1 cellular context compared by ENCODE assay signal in genomic region chr19:3792114-3792513, GRCh38.
A peak's percentile ranks its signal among the peaks of the same experiment; 100 is the strongest.
TF ChIP-seq lines count a peak whose summit lies in the region.

No MANE protein-coding gene starts in this region.

TF ChIP-seq in K562, 482 proteins besides CTCF, POLR2A, EP300 and RAD21:
- TF ChIP-seq TCF7 (IDR thresholded peaks at IDR 0.05; ENCODE audit: borderline replicate concordance) (no peak), ZKSCAN1 (IDR thresholded peaks at IDR 0.05; ENCODE audit: low read depth, low read length) (peak; percentile 78), SLC30A9 (CRISPR knock-in tag; IDR thresholded peaks at IDR 0.05) (no peak), FOSL1 (tag; conservative IDR thresholded peaks at IDR 0.05) (peak; percentile 23; the same call in 1 of the 2 replicates), RBM39 (optimal IDR thresholded peaks at IDR 0.05; ENCODE audit: low read depth, low read length) (no peak), ZNF644 (tag; IDR thresholded peaks at IDR 0.05; ENCODE audit: low read depth) (no peak), ATF3 (IDR thresholded peaks at IDR 0.05) (peak; percentile 78), ATF3 (CRISPR knock-in tag; conservative IDR thresholded peaks at IDR 0.05) (no peak), CREM (IDR thresholded peaks at IDR 0.05; ENCODE audit: low read depth) (no peak), JUND (IDR thresholded peaks at IDR 0.05; ENCODE audit: borderline replicate concordance, low read depth, low read length) (peak; percentile 67; the same call in 1 of the 2 replicates), JUND (tag; IDR thresholded peaks at IDR 0.05; ENCODE audit: borderline replicate concordance, low read depth, low read length) (no peak), KHSRP (IDR thresholded peaks at IDR 0.05) (no peak), ETS2 (tag; IDR thresholded peaks at IDR 0.05; ENCODE audit: borderline replicate concordance, poor library complexity, severe bottlenecking) (no peak), TAF15 (IDR thresholded peaks at IDR 0.05; ENCODE audit: low read depth, low read length) (no peak), ZKSCAN3 (CRISPR knock-in tag; IDR thresholded peaks at IDR 0.05) (no peak), PURB (CRISPR knock-in tag; IDR thresholded peaks at IDR 0.05; ENCODE audit: low read depth) (no peak), NRF1 (conservative IDR thresholded peaks at IDR 0.05 in 1 of 2, IDR thresholded peaks at IDR 0.05 in 1 of 2) (no peak), ZNF507 (tag; conservative IDR thresholded peaks at IDR 0.05) (no peak), ESRRB (CRISPR knock-in tag; IDR thresholded peaks at IDR 0.05; ENCODE audit: borderline replicate concordance) (no peak), MXI1 (IDR thresholded peaks at IDR 0.05; ENCODE audit: low read depth, low read length) (no peak), HNRNPUL1 (IDR thresholded peaks at IDR 0.05; ENCODE audit: low read length) (no peak), GTF2B (IDR thresholded peaks at IDR 0.05; ENCODE audit: extremely low read depth, insufficient read length) (no peak), CBX2 (IDR thresholded peaks at IDR 0.05; ENCODE audit: insufficient read depth, low read length, poor library complexity, severe bottlenecking) (no peak), CTCFL (IDR thresholded peaks at IDR 0.05; ENCODE audit: borderline replicate concordance, insufficient read depth, low read depth, low read length, poor library complexity, severe bottlenecking) (no peak), ZBTB43 (CRISPR knock-in tag; IDR thresholded peaks at IDR 0.05) (no peak), ZFP30 (CRISPR knock-in tag; IDR thresholded peaks at IDR 0.05; ENCODE audit: borderline replicate concordance) (no peak), ASH1L (IDR thresholded peaks at IDR 0.05; ENCODE audit: borderline replicate concordance, low read depth, partially characterized antibody) (no peak), IRF9 (tag; IDR thresholded peaks at IDR 0.05) (no peak), PKNOX1 (IDR thresholded peaks at IDR 0.05) (0 out of 2 replicates have a peak, but pooled peaks have one; percentile 6), ERF (CRISPR knock-in tag; IDR thresholded peaks at IDR 0.05) (no peak), ZNF778 (CRISPR knock-in tag; IDR thresholded peaks at IDR 0.05) (no peak), GATAD2A (IDR thresholded peaks at IDR 0.05) (no peak), TEAD4 (IDR thresholded peaks at IDR 0.05; ENCODE audit: low read length) (no peak), TEAD4 (CRISPR knock-in tag; IDR thresholded peaks at IDR 0.05; ENCODE audit: borderline replicate concordance) (no peak), TRIM28 (IDR thresholded peaks at IDR 0.05) (no peak), ZNF57 (CRISPR knock-in tag; IDR thresholded peaks at IDR 0.05) (no peak), MEIS2 (IDR thresholded peaks at IDR 0.05; ENCODE audit: partially characterized antibody) (peak; percentile 36), LEF1 (IDR thresholded peaks at IDR 0.05) (no peak), ARID3A (IDR thresholded peaks at IDR 0.05; ENCODE audit: borderline replicate concordance, low read depth, low read length) (no peak), ZNF717 (CRISPR knock-in tag; IDR thresholded peaks at IDR 0.05) (no peak), PYGO2 (tag; IDR thresholded peaks at IDR 0.05) (no peak), FOXK1 (CRISPR knock-in tag; IDR thresholded peaks at IDR 0.05; ENCODE audit: borderline replicate concordance) (no peak), TFE3 (CRISPR knock-in tag; IDR thresholded peaks at IDR 0.05) (no peak)
